ENCODE assay signal across 8 cellular contexts in genomic region chr4:11469900-11470708, GRCh38. TPM values are rescaled to one million over a fixed set of nuclear protein-coding genes. Genes with fewer than 3 reads are reported as not detected.
A peak's percentile ranks its signal among the peaks of the same experiment; 100 is the strongest.
DNase-seq lines count a peak whose midpoint lies in the region; ATAC-seq and TF ChIP-seq lines count a peak whose summit lies in the region.
"Had no signal": no experiment of that assay in that cellular context is flagged by ENCODE, and none has a peak within 500 bp of the region (broad histone marks: within the 10 kb centered on the region; RNA-seq: fewer than 3 reads in every experiment).

No MANE protein-coding gene starts in this region.

- no peaks in the 10 kb centered on the region for H3K9me3 ChIP-seq in left ventricle myocardium inferior (replicated peaks)

- peak; percentile 20 for DNase-seq in left kidney (ENCODE audit: low read depth, low spot score)
- no peak for DNase-seq in left ventricle myocardium inferior
- no peak for DNase-seq in RPMI8226
- DNase-seq in NCI-H82 treated with DMSO at 0.1 percent for 48 hours (lab: John Stamatoyannopoulos, UW; ENCODE audit: unreplicated experiment) = no peak
- DNase-seq: NCI-H226 had no signal

- H3K4me1 ChIP-seq in left ventricle myocardium inferior = no peaks in the 10 kb centered on the region

- peak; percentile 74 for ATAC-seq in GM18870 (IDR thresholded peaks at IDR 0.05; ENCODE audit: unreplicated experiment)
- peak; percentile 57 for ATAC-seq in GM21717 (IDR thresholded peaks at IDR 0.05; ENCODE audit: unreplicated experiment)
- peak; percentile 63 for ATAC-seq in HG03469 (IDR thresholded peaks at IDR 0.05; ENCODE audit: unreplicated experiment)

- H3K27me3 ChIP-seq in left ventricle myocardium inferior (ENCODE audit: low read depth) = no peaks in the 10 kb centered on the region

- H3K36me3 ChIP-seq in left ventricle myocardium inferior = no peaks in the 10 kb centered on the region

- no peak overlapping the region for H3K27ac ChIP-seq in left ventricle myocardium inferior (replicated peaks)

- no peak for TF ChIP-seq CTCF in left ventricle myocardium inferior (IDR thresholded peaks at IDR 0.05; ENCODE audit: borderline replicate concordance)

- intact Hi-C loops in left ventricle myocardium inferior (cut with micrococcal nuclease) = no loop called here

- H3K4me3 ChIP-seq in left ventricle myocardium inferior = no peak overlapping the region

RNA-seq across cellular contexts. Expression of gene HS3ST1, which starts 41.4 kb away (rescaled TPM):
- total RNA-seq in left ventricle myocardium inferior = 2.4 TPM
